ENCODE assay signal across 1 cellular context in genomic region chrX:106728337-106728736, GRCh38.
TF ChIP-seq lines count a peak whose summit lies in the region.

No MANE protein-coding gene starts in this region.

TF ChIP-seq in GM23338, 12 proteins besides CTCF, POLR2A, EP300 and RAD21 (continued from another document):
- TF ChIP-seq ZNF462 (CRISPR knock-in tag; IDR thresholded peaks at IDR 0.05), result no peak
- TF ChIP-seq STAT1 (IDR thresholded peaks at IDR 0.05; ENCODE audit: unreplicated experiment), result no peak
- TF ChIP-seq NANOG (IDR thresholded peaks at IDR 0.05; ENCODE audit: borderline replicate concordance), result no peak
- TF ChIP-seq, protein P1, sequence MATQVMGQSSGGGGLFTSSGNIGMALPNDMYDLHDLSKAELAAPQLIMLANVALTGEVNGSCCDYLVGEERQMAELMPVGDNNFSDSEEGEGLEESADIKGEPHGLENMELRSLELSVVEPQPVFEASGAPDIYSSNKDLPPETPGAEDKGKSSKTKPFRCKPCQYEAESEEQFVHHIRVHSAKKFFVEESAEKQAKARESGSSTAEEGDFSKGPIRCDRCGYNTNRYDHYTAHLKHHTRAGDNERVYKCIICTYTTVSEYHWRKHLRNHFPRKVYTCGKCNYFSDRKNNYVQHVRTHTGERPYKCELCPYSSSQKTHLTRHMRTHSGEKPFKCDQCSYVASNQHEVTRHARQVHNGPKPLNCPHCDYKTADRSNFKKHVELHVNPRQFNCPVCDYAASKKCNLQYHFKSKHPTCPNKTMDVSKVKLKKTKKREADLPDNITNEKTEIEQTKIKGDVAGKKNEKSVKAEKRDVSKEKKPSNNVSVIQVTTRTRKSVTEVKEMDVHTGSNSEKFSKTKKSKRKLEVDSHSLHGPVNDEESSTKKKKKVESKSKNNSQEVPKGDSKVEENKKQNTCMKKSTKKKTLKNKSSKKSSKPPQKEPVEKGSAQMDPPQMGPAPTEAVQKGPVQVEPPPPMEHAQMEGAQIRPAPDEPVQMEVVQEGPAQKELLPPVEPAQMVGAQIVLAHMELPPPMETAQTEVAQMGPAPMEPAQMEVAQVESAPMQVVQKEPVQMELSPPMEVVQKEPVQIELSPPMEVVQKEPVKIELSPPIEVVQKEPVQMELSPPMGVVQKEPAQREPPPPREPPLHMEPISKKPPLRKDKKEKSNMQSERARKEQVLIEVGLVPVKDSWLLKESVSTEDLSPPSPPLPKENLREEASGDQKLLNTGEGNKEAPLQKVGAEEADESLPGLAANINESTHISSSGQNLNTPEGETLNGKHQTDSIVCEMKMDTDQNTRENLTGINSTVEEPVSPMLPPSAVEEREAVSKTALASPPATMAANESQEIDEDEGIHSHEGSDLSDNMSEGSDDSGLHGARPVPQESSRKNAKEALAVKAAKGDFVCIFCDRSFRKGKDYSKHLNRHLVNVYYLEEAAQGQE (IDR thresholded peaks at IDR 0.05; ENCODE audit: unreplicated experiment), result no peak
